In the genomic region with DNA sequence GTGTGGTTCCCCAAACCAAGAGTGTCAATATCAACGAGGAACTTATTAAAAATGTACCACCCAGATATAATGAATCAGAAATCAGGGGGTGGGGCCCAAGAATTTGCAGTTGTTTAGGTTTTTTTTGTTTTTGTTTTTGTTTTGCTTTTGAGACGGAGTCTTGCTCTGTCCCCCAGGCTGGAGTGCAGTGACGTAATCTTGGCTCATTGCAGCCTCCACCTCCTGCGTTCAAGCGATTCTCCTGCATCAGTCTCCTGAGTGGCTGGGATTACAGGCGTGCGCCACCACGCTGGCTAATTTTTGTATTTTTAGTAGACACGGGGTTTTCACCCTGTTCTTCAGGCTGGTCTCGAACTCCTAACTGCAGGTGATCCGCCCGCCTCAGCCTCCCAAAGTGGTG, we compare ENCODE assay signal across 25 cellular contexts.
"Had no signal": no experiment of that assay in that cellular context is flagged by ENCODE, and none has a peak within 500 bp of the region (broad histone marks: within the 10 kb centered on the region; RNA-seq: fewer than 3 reads in every experiment).

No MANE protein-coding gene starts in this region.

- H3K9me3 ChIP-seq: esophagus muscularis mucosa, gastroesophageal sphincter, heart left ventricle, lower lobe of right lung, mucosa of descending colon had no signal

- ATAC-seq: effector memory CD8-positive, alpha-beta T cell; foreskin keratinocyte; gastroesophageal sphincter; heart left ventricle; left colon; left lobe of liver; left ventricle myocardium superior; lower lobe of right lung; mucosa of descending colon had no signal

- H3K4me2 ChIP-seq: hepatocyte had no signal

- DNase-seq: effector CD8-positive, alpha-beta T cell; effector memory CD8-positive, alpha-beta T cell; endodermal cell; foreskin keratinocyte; heart left ventricle; hypothalamus; immature natural killer cell; islet precursor cell; kidney; kidney glomerular epithelial cell; left colon; left ventricle myocardium superior; lower lobe of right lung; mesenchymal stem cell; mucosa of descending colon had no signal

- H3K27me3 Mint-ChIP-seq: effector memory CD8-positive, alpha-beta T cell had no signal

- H3K9me3 Mint-ChIP-seq: effector memory CD8-positive, alpha-beta T cell; endodermal cell; immature natural killer cell; mesothelial cell of epicardium had no signal

- H3K79me2 ChIP-seq: hepatocyte had no signal

- H3K4me3 ChIP-seq: coronary artery, esophagus muscularis mucosa, gastroesophageal sphincter, heart left ventricle, hepatocyte, lower lobe of right lung, mucosa of descending colon had no signal

- H3K36me3 Mint-ChIP-seq: immature natural killer cell had no signal

- H2AFZ ChIP-seq: hepatocyte had no signal

- H3K4me1 Mint-ChIP-seq: endodermal cell, immature natural killer cell had no signal

- H3K27ac Mint-ChIP-seq: effector memory CD8-positive, alpha-beta T cell; endodermal cell; mesothelial cell of epicardium had no signal

- H3K4me3 Mint-ChIP-seq: effector memory CD8-positive, alpha-beta T cell; endodermal cell; immature natural killer cell; mesothelial cell of epicardium had no signal

- FAIRE-seq: colon, endometrium, endothelial cell of umbilical vein, frontal cortex, kidney had no signal

- H3K27ac ChIP-seq: coronary artery, esophagus muscularis mucosa, foreskin keratinocyte, gastroesophageal sphincter, heart left ventricle, hepatocyte, lower lobe of right lung had no signal

- H3K4me1 ChIP-seq: foreskin keratinocyte, lower lobe of right lung had no signal

- H3K27me3 ChIP-seq: esophagus muscularis mucosa, foreskin keratinocyte, gastroesophageal sphincter, heart left ventricle, hepatocyte had no signal
